Comparison of ENCODE assay signal across 8 cellular contexts in genomic region chr10:31927597-31928530, GRCh38. TPM values are rescaled to one million over a fixed set of nuclear protein-coding genes. Genes with fewer than 3 reads are reported as not detected.
DNase-seq lines count a peak whose midpoint lies in the region; ATAC-seq and TF ChIP-seq lines count a peak whose summit lies in the region.

No MANE protein-coding gene starts in this region.

- ATAC-seq in HG02870 (IDR thresholded peaks at IDR 0.05; ENCODE audit: unreplicated experiment), result peak; percentile 28

- H3K36me3 ChIP-seq in colonic mucosa, result no peaks in the 10 kb centered on the region

- no peaks in the 10 kb centered on the region for H3K4me1 ChIP-seq in colonic mucosa

- H3K27ac ChIP-seq in colonic mucosa, result peak overlapping the region; percentile 96
- H3K27ac ChIP-seq in layer of hippocampus (ENCODE audit: low read depth, low read length), result peak overlapping the region; percentile 89

- H3K4me3 ChIP-seq in colonic mucosa, result peak overlapping the region; percentile 86

- peak overlapping the region; percentile 70 to 88 for H3K9ac ChIP-seq in colonic mucosa (ENCODE audit: low read depth in 2 of 2, low read length in 2 of 2)

- no peaks in the 10 kb centered on the region for H3K9me3 ChIP-seq in colonic mucosa

- H3K27me3 ChIP-seq in colonic mucosa (no peaks in the 10 kb centered on the region), layer of hippocampus (ENCODE audit: control insufficient read depth, insufficient read depth, low read length) (no peaks in the 10 kb centered on the region)

- peak; percentile 1 to 9 for DNase-seq in NCI-H187 (lab: John Stamatoyannopoulos, UW)
- DNase-seq in NCI-H187 treated with DMSO at 0.1 percent for 48 hours (lab: John Stamatoyannopoulos, UW), result no peak
- peak; percentile 22 for DNase-seq in NCI-H1694 treated with DMSO at 0.1 percent for 48 hours (lab: John Stamatoyannopoulos, UW)
- DNase-seq in activated CD4-positive, CD25-positive, alpha-beta regulatory T cell treated with anti-CD3 and anti-CD28 coated beads, Interleukin-2, amount 50 U/mL, for 72 hours, result peak; percentile 44
- DNase-seq in colonic mucosa, result peak; percentile 73
- DNase-seq in stimulated activated CD4-positive, alpha-beta T cell treated with anti-CD3 and anti-CD28 coated beads, Interleukin-2, amount 100 ng/mL, for 4 hours (ENCODE audit: low read depth), result peak; percentile 19

- no peak for TF ChIP-seq CTCF in colonic mucosa (IDR thresholded peaks at IDR 0.05)

- intact Hi-C loops in colonic mucosa (cut with DNase I), result no loop called here

RNA-seq across cellular contexts. Expression of gene ARHGAP12, which starts 0.8 kb away (rescaled TPM):
- total RNA-seq in colonic mucosa, result 10 to 100 TPM; 25.1 to 43.9 TPM
